Comparison of ENCODE assay signal across 12 cellular contexts in genomic region chr9:94135222-94135621, GRCh38. TPM values are rescaled to one million over a fixed set of nuclear protein-coding genes. Genes with fewer than 3 reads are reported as not detected.
DNase-seq lines count a peak whose midpoint lies in the region; FAIRE-seq and TF ChIP-seq lines count a peak whose summit lies in the region.
"Had no signal": no experiment of that assay in that cellular context is flagged by ENCODE, and none has a peak within 500 bp of the region (broad histone marks: within the 10 kb centered on the region; RNA-seq: fewer than 3 reads in every experiment).

No MANE protein-coding gene starts in this region.

- no peak for FAIRE-seq in D721Med (lab: Jason Lieb, UNC)
- FAIRE-seq: GM12892 had no signal

- H3K27me3 ChIP-seq in prostate gland (replicated peaks; ENCODE audit: insufficient read depth) (no peaks in the 10 kb centered on the region), H7 (ENCODE audit: control insufficient read depth, insufficient read depth, low read length) (no peaks in the 10 kb centered on the region)

- no peak for TF ChIP-seq CTCF in foreskin fibroblast (IDR thresholded peaks at IDR 0.05; ENCODE audit: low read depth, low read length)
- TF ChIP-seq CTCF in prostate gland (IDR thresholded peaks at IDR 0.05): peak in 2 of 4 experiments; percentile 28 to 40
- TF ChIP-seq CTCF in D721Med (IDR thresholded peaks at IDR 0.05; ENCODE audit: insufficient read depth, missing control alignments): no peak

- peak overlapping the region; percentile 52 for H3K27ac ChIP-seq in angular gyrus (ENCODE audit: low read depth, low read length)
- H3K27ac ChIP-seq in prostate gland: peak overlapping the region; percentile 72 to 76

- no peak overlapping the region for H3K4me3 ChIP-seq in foreskin fibroblast (ENCODE audit: low read depth in 1 of 2, low read length in 2 of 2)
- no peak overlapping the region for H3K4me3 ChIP-seq in prostate gland
- H3K4me3 ChIP-seq in H7 (ENCODE audit: insufficient read depth, low read depth, low read length): no peak overlapping the region

- H3K9me3 ChIP-seq in prostate gland: no peaks in the 10 kb centered on the region

- peak; percentile 63 for DNase-seq in AG08396 (ENCODE audit: low spot score)
- peak; percentile 93 to 95 for DNase-seq in foreskin fibroblast
- DNase-seq in prostate gland (ENCODE audit: low spot score): peak; percentile 86
- no peak for DNase-seq in NAMALWA (ENCODE audit: low spot score)
- DNase-seq in D721Med (ENCODE audit: insufficient read length, low spot score): no peak
- DNase-seq in NOMO-1 treated with dmso at 0.1 percent for 144 hours (lab: John Stamatoyannopoulos, UW; ENCODE audit: unreplicated experiment): no peak
- no peak for DNase-seq in H7
- DNase-seq: activated T-cell treated with anti-CD3 and anti-CD28 coated beads, Interleukin-2, amount 50 U/mL, for 72 hours; NCI-H1048; stimulated activated CD4-positive, alpha-beta T cell treated with anti-CD3 and anti-CD28 coated beads, Interleukin-4, amount 100 ng/mL, for 24 hours had no signal

- TF ChIP-seq POLR2A in prostate gland (IDR thresholded peaks at IDR 0.05): no peak

- WGBS in prostate gland: 14% methylated on average over 3 of the region's 3 CpGs

- intact Hi-C loops in prostate gland (cut with DNase I): loop anchor here (1.0 kb wide), 1 partner anchor 31 kb away; no protein-coding TSS in a partner anchor

- H3K4me1 ChIP-seq in prostate gland (replicated peaks): peaks cover 7% of the 10 kb centered on the region

- no peaks in the 10 kb centered on the region for H3K36me3 ChIP-seq in prostate gland
- H3K36me3 ChIP-seq in H7 (replicated peaks; ENCODE audit: control insufficient read depth, insufficient read depth, low read length): no peaks in the 10 kb centered on the region

RNA-seq across cellular contexts. Expression of gene PTPDC1, which starts 51.0 kb away (rescaled TPM):
- 10 to 100 TPM in 1 of 2 donors, 1 to 10 TPM in 1; 4.6 to 17.9 TPM for total RNA-seq in prostate gland
- 8.5 and 15.4 TPM in 2 replicates for total RNA-seq in H7 (2014; rRNA removed; shearing (Covaris generic))

Comparison
In these comparisons a context has a peak if more than half of its experiments do, and no peak if none do; other contexts are left out.
1. DNase-seq: peak in AG08396 (single experiment), foreskin fibroblast (2 of 2) and prostate gland (single experiment); none in NAMALWA (single experiment), D721Med (single experiment), NOMO-1 treated with dmso at 0.1 percent for 144 hours (single experiment) and H7 (single experiment).